19 cellular contexts compared by ENCODE assay signal in genomic region chr16:76696876-76697275, GRCh38.
A peak's percentile ranks its signal among the peaks of the same experiment; 100 is the strongest.
DNase-seq lines count a peak whose midpoint lies in the region; ATAC-seq and TF ChIP-seq lines count a peak whose summit lies in the region.
"Had no signal": no experiment of that assay in that cellular context is flagged by ENCODE, and none has a peak within 500 bp of the region (broad histone marks: within the 10 kb centered on the region; RNA-seq: fewer than 3 reads in every experiment).

No MANE protein-coding gene starts in this region.

- H3K36me3 ChIP-seq in testis (ENCODE audit: low read depth, missing control alignments) = no peaks in the 10 kb centered on the region
- no peaks in the 10 kb centered on the region for H3K36me3 ChIP-seq in naive thymus-derived CD4-positive, alpha-beta T cell (ENCODE audit: control insufficient read depth in 2 of 3, insufficient read depth in 3 of 3, low read length in 3 of 3)
- H3K36me3 ChIP-seq: BLaER1 treated with 17β-estradiol and CSF1 and Interleukin-3, amounts not matched to agents 10 nM and 100 nM had no signal

- H3K27ac Mint-ChIP-seq in naive thymus-derived CD4-positive, alpha-beta T cell = no peak overlapping the region
- H3K27ac Mint-ChIP-seq: B cell; CD4-positive, alpha-beta T cell; CD8-positive, alpha-beta T cell had no signal

- H3K27me3 Mint-ChIP-seq in naive thymus-derived CD4-positive, alpha-beta T cell = no peaks in the 10 kb centered on the region
- H3K27me3 Mint-ChIP-seq: B cell; CD4-positive, alpha-beta T cell had no signal

- POLR2A ChIA-PET in naive thymus-derived CD4-positive, alpha-beta T cell (lab: Charles Lee) = no interaction called here

- DNase-seq in dorsolateral prefrontal cortex = peak in 9 of 10 donors; percentile 6 to 69 (median 45)
- peak; percentile 56 for DNase-seq in middle frontal gyrus (ENCODE audit: extremely low spot score, low spot score)
- peak in 8 of 10 donors; percentile 16 to 83 (median 36) for DNase-seq in posterior cingulate gyrus
- DNase-seq in testis = peak; percentile 65
- no peak for DNase-seq in amniotic stem cell (lab: John Stamatoyannopoulos, UW)
- no peak for DNase-seq in NCI-H345 treated with DMSO at 0.1 percent for 48 hours (lab: John Stamatoyannopoulos, UW; ENCODE audit: unreplicated experiment)
- DNase-seq in naive thymus-derived CD4-positive, alpha-beta T cell = no peak
- DNase-seq: 8988T; ACHN; Caco-2; Calu3; CD4-positive, alpha-beta T cell; CD8-positive, alpha-beta T cell; DMS79 treated with DMSO at 0.1 percent for 48 hours; GF-D8 had no signal

- TF ChIP-seq CTCF in dorsolateral prefrontal cortex (IDR thresholded peaks at IDR 0.05 in 54 of 56, conservative IDR thresholded peaks at IDR 0.05 in 2 of 56; ENCODE audit: low read depth in 1 of 56, partially characterized antibody in 56 of 56) (no peak), testis (IDR thresholded peaks at IDR 0.05) (no peak)

- ATAC-seq in GM21576 (IDR thresholded peaks at IDR 0.05; ENCODE audit: unreplicated experiment) = no peak
- ATAC-seq in naive thymus-derived CD4-positive, alpha-beta T cell = no peak
- ATAC-seq: CD8-positive, alpha-beta T cell had no signal

- peaks cover 0 to 9% (median 4%) of the 10 kb centered on the region in 11 donors for H3K9me3 Mint-ChIP-seq in naive thymus-derived CD4-positive, alpha-beta T cell
- H3K9me3 Mint-ChIP-seq: CD4-positive, alpha-beta T cell had no signal

- no peaks in the 10 kb centered on the region for H3K9me3 ChIP-seq in testis
- H3K9me3 ChIP-seq in naive thymus-derived CD4-positive, alpha-beta T cell (ENCODE audit: control insufficient read depth in 2 of 3, low read length in 3 of 3) = no peaks in the 10 kb centered on the region
- H3K9me3 ChIP-seq: Caco-2 had no signal

- TF ChIP-seq POLR2A in testis (IDR thresholded peaks at IDR 0.05) = no peak

- WGBS in testis, 2 donors = 29 to 46% methylated on average over 2 of the region's 2 CpGs

- intact Hi-C loops in dorsolateral prefrontal cortex (cut with DNase I) = no loop called here
- intact Hi-C loops in posterior cingulate gyrus (cut with DNase I) = no loop called here
- intact Hi-C loops in testis (cut with DNase I; ENCODE audit: low total_unique reads) = no loop called here
- intact Hi-C loops in naive thymus-derived CD4-positive, alpha-beta T cell (cut with micrococcal nuclease) = no loop called here

- H3K27ac ChIP-seq in dorsolateral prefrontal cortex (peak overlapping the region in 17 of 59 donors; percentile 4 to 77 (median 40)), testis (peak overlapping the region in 1 of 2 donors; percentile 18)
- no peak overlapping the region for H3K27ac ChIP-seq in naive thymus-derived CD4-positive, alpha-beta T cell (ENCODE audit: low read depth, low read length)
- H3K27ac ChIP-seq: BLaER1 treated with 17β-estradiol and CSF1 and Interleukin-3, amounts not matched to agents 10 nM and 100 nM; C4-2B had no signal

- H3K4me1 ChIP-seq in testis = peaks cover 7% of the 10 kb centered on the region
- no peaks in the 10 kb centered on the region for H3K4me1 ChIP-seq in naive thymus-derived CD4-positive, alpha-beta T cell (ENCODE audit: control insufficient read depth in 2 of 2, insufficient read depth in 2 of 2, low read length in 2 of 2)
- H3K4me1 ChIP-seq: Caco-2 had no signal

- H3K27me3 ChIP-seq in dorsolateral prefrontal cortex = no peaks in the 10 kb centered on the region
- H3K27me3 ChIP-seq in testis = no peaks in the 10 kb centered on the region
- H3K27me3 ChIP-seq in naive thymus-derived CD4-positive, alpha-beta T cell (ENCODE audit: control insufficient read depth in 2 of 2, insufficient read depth in 2 of 2, low read length in 2 of 2) = no peaks in the 10 kb centered on the region
- H3K27me3 ChIP-seq: BLaER1 treated with 17β-estradiol and CSF1 and Interleukin-3, amounts not matched to agents 10 nM and 100 nM had no signal

- no peak overlapping the region for H3K4me3 ChIP-seq in dorsolateral prefrontal cortex
- H3K4me3 ChIP-seq in testis = no peak overlapping the region
- no peak overlapping the region for H3K4me3 ChIP-seq in naive thymus-derived CD4-positive, alpha-beta T cell (ENCODE audit: low read length)
- H3K4me3 ChIP-seq: BLaER1 treated with 17β-estradiol and CSF1 and Interleukin-3, amounts not matched to agents 10 nM and 100 nM had no signal

- H3K4me3 Mint-ChIP-seq in naive thymus-derived CD4-positive, alpha-beta T cell = no peak overlapping the region
- H3K4me3 Mint-ChIP-seq: B cell; CD4-positive, alpha-beta T cell; CD8-positive, alpha-beta T cell had no signal

- CTCF ChIA-PET in naive thymus-derived CD4-positive, alpha-beta T cell (lab: Charles Lee) = no interaction called here

- peaks cover 0 to 4% (median 0%) of the 10 kb centered on the region in 5 donors for H3K36me3 Mint-ChIP-seq in naive thymus-derived CD4-positive, alpha-beta T cell
- H3K36me3 Mint-ChIP-seq: CD8-positive, alpha-beta T cell had no signal

- no peaks in the 10 kb centered on the region for H3K4me1 Mint-ChIP-seq in naive thymus-derived CD4-positive, alpha-beta T cell
- H3K4me1 Mint-ChIP-seq: B cell had no signal

Comparison
In these comparisons a context has a peak if more than half of its experiments do, and no peak if none do; other contexts are left out.
1. DNase-seq: peak in dorsolateral prefrontal cortex (9 of 10), middle frontal gyrus (single experiment), posterior cingulate gyrus (8 of 10) and testis (single experiment); none in amniotic stem cell (single experiment), NCI-H345 treated with DMSO at 0.1 percent for 48 hours (single experiment) and naive thymus-derived CD4-positive, alpha-beta T cell (0 of 9).